In genomic region chr1:184604152-184604900, GRCh38 we compare ENCODE assay signal across 30 cellular contexts.
"Had no signal": no experiment of that assay in that cellular context is flagged by ENCODE, and none has a peak within 500 bp of the region (broad histone marks: within the 10 kb centered on the region; RNA-seq: fewer than 3 reads in every experiment).

No MANE protein-coding gene starts in this region.

- DNase-seq: activated CD4-positive, CD25-positive, alpha-beta regulatory T cell treated with anti-CD3 and anti-CD28 coated beads, Interleukin-2, amount 50 U/mL, for 72 hours; activated CD8-positive, alpha-beta memory T cell treated with anti-CD3 and anti-CD28 coated beads, Interleukin-2, amount 10 ng/mL, durations not matched to agents 7 days and 5 days; activated CD8-positive, alpha-beta T cell treated with anti-CD3 and anti-CD28 coated beads, Interleukin-2, amount 10 ng/mL, durations not matched to agents 7 days and 5 days; activated effector memory CD4-positive, alpha-beta T cell treated with anti-CD3 and anti-CD28 coated beads, Interleukin-2, amount 50 U/mL, for 16 hours; activated naive CD4-positive, alpha-beta T cell treated with anti-CD3 and anti-CD28 coated beads for 36 hours; activated naive CD8-positive, alpha-beta T cell treated with anti-CD3 and anti-CD28 coated beads, Interleukin-2, amount 10 ng/mL, durations not matched to agents 7 days and 5 days; cortex of kidney; effector memory CD8-positive, alpha-beta T cell; foreskin melanocyte; heart right ventricle; left ventricle myocardium inferior; mucosa of descending colon; nephron progenitor cell; ovary; retina; stimulated activated CD4-positive, alpha-beta T cell treated with anti-CD3 and anti-CD28 coated beads, Interleukin-12 subunit alpha, Interleukin-12 subunit beta, amount 100 ng/mL, for 4 hours; stimulated activated CD4-positive, alpha-beta T cell treated with anti-CD3 and anti-CD28 coated beads, Interleukin-4, amount 100 ng/mL, for 1 hour; substantia nigra; T-helper 9 cell; uterus had no signal

- ATAC-seq: activated CD8-positive, alpha-beta memory T cell treated with anti-CD3 and anti-CD28 coated beads, Interleukin-2, amount 10 ng/mL, durations not matched to agents 7 days and 5 days; activated CD8-positive, alpha-beta T cell treated with anti-CD3 and anti-CD28 coated beads, Interleukin-2, amount 10 ng/mL, durations not matched to agents 7 days and 5 days; effector memory CD8-positive, alpha-beta T cell; heart right ventricle; mucosa of descending colon; sciatic nerve had no signal

- H3K36me3 ChIP-seq: ascending aorta, left ventricle myocardium inferior, neutrophil, ovary, uterus had no signal

- H3K27me3 Mint-ChIP-seq: activated naive CD8-positive, alpha-beta T cell treated with anti-CD3 and anti-CD28 coated beads, Interleukin-2, amount 10 ng/mL, durations not matched to agents 7 days and 5 days; brain; effector memory CD8-positive, alpha-beta T cell; progenitor cell of endocrine pancreas; stimulated activated naive CD8-positive, alpha-beta T cell treated with anti-CD3 and anti-CD28 coated beads, Interleukin-15, Interleukin-2, amounts not matched to agents 100 ng/mL and 50 ng/mL, for 24 hours; type B pancreatic cell had no signal

- H3K4me1 Mint-ChIP-seq: activated naive CD8-positive, alpha-beta T cell treated with anti-CD3 and anti-CD28 coated beads, Interleukin-2, amount 10 ng/mL, durations not matched to agents 7 days and 5 days had no signal

- H3K27ac Mint-ChIP-seq: activated CD8-positive, alpha-beta memory T cell treated with anti-CD3 and anti-CD28 coated beads, Interleukin-2, amount 10 ng/mL, durations not matched to agents 7 days and 5 days; activated CD8-positive, alpha-beta T cell treated with anti-CD3 and anti-CD28 coated beads, Interleukin-2, amount 10 ng/mL, durations not matched to agents 7 days and 5 days; activated naive CD4-positive, alpha-beta T cell treated with anti-CD3 and anti-CD28 coated beads for 36 hours; activated naive CD8-positive, alpha-beta T cell treated with anti-CD3 and anti-CD28 coated beads, Interleukin-2, amount 10 ng/mL, durations not matched to agents 7 days and 5 days; effector memory CD8-positive, alpha-beta T cell; nephron progenitor cell; stimulated activated naive CD8-positive, alpha-beta T cell treated with anti-CD3 and anti-CD28 coated beads, Interleukin-15, Interleukin-2, amounts not matched to agents 100 ng/mL and 50 ng/mL, for 24 hours; T-helper 1 cell treated with Interleukin-12 subunit alpha and Interleukin-12 subunit beta and Interleukin-4 antibody, amounts not matched to agents 30 μg/mL and 1 μg/mL, for 36 hours; type B pancreatic cell had no signal

- H3K27ac ChIP-seq: ascending aorta, heart right ventricle, left ventricle myocardium inferior, neutrophil, ovary, skin epidermis had no signal

- H3K4me1 ChIP-seq: ascending aorta, uterus had no signal

- H3K4me3 Mint-ChIP-seq: activated CD8-positive, alpha-beta memory T cell treated with anti-CD3 and anti-CD28 coated beads, Interleukin-2, amount 10 ng/mL, durations not matched to agents 7 days and 5 days; activated CD8-positive, alpha-beta T cell treated with anti-CD3 and anti-CD28 coated beads, Interleukin-2, amount 10 ng/mL, durations not matched to agents 7 days and 5 days; activated naive CD4-positive, alpha-beta T cell treated with anti-CD3 and anti-CD28 coated beads for 36 hours; activated naive CD8-positive, alpha-beta T cell treated with anti-CD3 and anti-CD28 coated beads, Interleukin-2, amount 10 ng/mL, durations not matched to agents 7 days and 5 days; brain; effector memory CD8-positive, alpha-beta T cell; nephron progenitor cell; stimulated activated naive CD8-positive, alpha-beta T cell treated with anti-CD3 and anti-CD28 coated beads, Interleukin-15, Interleukin-2, amounts not matched to agents 100 ng/mL and 50 ng/mL, for 24 hours; T-helper 1 cell treated with Interleukin-12 subunit alpha and Interleukin-12 subunit beta and Interleukin-4 antibody, amounts not matched to agents 30 μg/mL and 1 μg/mL, for 36 hours; type B pancreatic cell had no signal

- H3K9me3 ChIP-seq: ascending aorta, heart right ventricle, left ventricle myocardium inferior, mucosa of descending colon, neutrophil, ovary, uterus had no signal

- H3K27me3 ChIP-seq: ascending aorta, heart right ventricle, neutrophil, ovary, uterus had no signal

- H3K9me3 Mint-ChIP-seq: activated naive CD4-positive, alpha-beta T cell treated with anti-CD3 and anti-CD28 coated beads for 36 hours; activated naive CD8-positive, alpha-beta T cell treated with anti-CD3 and anti-CD28 coated beads, Interleukin-2, amount 10 ng/mL, durations not matched to agents 7 days and 5 days; brain; effector memory CD8-positive, alpha-beta T cell; nephron progenitor cell; stimulated activated naive CD8-positive, alpha-beta T cell treated with anti-CD3 and anti-CD28 coated beads, Interleukin-15, Interleukin-2, amounts not matched to agents 100 ng/mL and 50 ng/mL, for 24 hours; T-helper 1 cell treated with Interleukin-12 subunit alpha and Interleukin-12 subunit beta and Interleukin-4 antibody, amounts not matched to agents 30 μg/mL and 1 μg/mL, for 36 hours had no signal

- H3K4me3 ChIP-seq: ascending aorta, heart right ventricle, left ventricle myocardium inferior, lung, mucosa of descending colon, ovary, skin epidermis, uterus had no signal
